In the genomic region with DNA sequence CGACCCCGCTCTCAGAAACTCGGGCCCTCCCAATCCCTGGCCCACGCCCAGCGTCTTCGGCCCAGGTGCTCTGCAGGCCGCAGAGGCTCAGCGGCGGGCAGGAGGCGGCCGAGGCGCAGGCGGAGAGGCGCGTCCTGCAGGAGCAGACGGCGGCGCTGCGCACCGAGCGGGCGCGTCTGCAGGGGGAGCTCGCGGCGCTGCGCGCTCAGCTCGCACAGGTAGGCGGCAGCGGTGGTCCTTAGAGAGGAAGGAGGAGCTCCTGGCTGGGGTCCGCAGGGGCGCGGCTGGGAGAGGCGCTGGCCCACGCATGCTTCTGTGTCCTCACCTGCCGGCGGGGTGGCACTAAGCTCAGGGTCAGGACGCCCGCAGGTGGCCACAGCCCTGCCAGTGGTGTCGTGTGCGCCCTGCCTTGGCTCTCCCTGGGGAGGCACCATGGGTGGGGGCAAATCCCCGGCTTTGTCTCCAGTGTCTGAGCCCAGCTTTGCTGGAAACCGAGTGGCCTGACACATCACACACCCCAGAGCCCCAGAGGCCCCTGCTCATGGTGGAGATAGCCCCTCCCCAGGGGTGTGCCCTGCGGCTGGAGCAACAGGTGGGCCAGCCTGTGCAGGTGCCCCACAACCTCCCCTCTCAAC, we compare ENCODE assay signal across 8 cellular contexts.
DNase-seq lines count a peak whose midpoint lies in the region; ATAC-seq lines count a peak whose summit lies in the region.

No MANE protein-coding gene starts in this region.

- ATAC-seq in stimulated activated naive CD8-positive, alpha-beta T cell treated with anti-CD3 and anti-CD28 coated beads, Interleukin-15, amount 100 ng/mL, for 72 hours, result peak; percentile 91

- H3K27me3 Mint-ChIP-seq in stimulated activated naive CD8-positive, alpha-beta T cell treated with anti-CD3 and anti-CD28 coated beads, Interleukin-15, amount 100 ng/mL, for 72 hours, result peaks cover 6% of the 10 kb centered on the region

- H3K4me1 Mint-ChIP-seq in stimulated activated naive CD8-positive, alpha-beta T cell treated with anti-CD3 and anti-CD28 coated beads, Interleukin-15, amount 100 ng/mL, for 72 hours, result peaks cover 14% of the 10 kb centered on the region

- H3K9me3 Mint-ChIP-seq in stimulated activated naive CD8-positive, alpha-beta T cell treated with anti-CD3 and anti-CD28 coated beads, Interleukin-15, amount 100 ng/mL, for 72 hours, result peaks cover 0 to 7% of the 10 kb centered on the region in 2 donors

- peak overlapping the region in 1 of 2 donors; percentile 18 for H3K4me3 Mint-ChIP-seq in stimulated activated naive CD8-positive, alpha-beta T cell treated with anti-CD3 and anti-CD28 coated beads, Interleukin-15, amount 100 ng/mL, for 72 hours

- DNase-seq in NCI-H1436 (lab: John Stamatoyannopoulos, UW) (peak; percentile 72), NCI-H1436 treated with DMSO at 0.1 percent for 48 hours (lab: John Stamatoyannopoulos, UW) (no peak), NCI-H526 (lab: John Stamatoyannopoulos, UW) (peak; percentile 43 to 88), amniotic epithelial cell (ENCODE audit: low read depth) (peak; percentile 29), iris pigment epithelial cell (ENCODE audit: low read depth) (peak; percentile 57), T-helper 9 cell (no peak), midbrain (lab: John Stamatoyannopoulos, UW) (no peak)
- DNase-seq in stimulated activated naive CD8-positive, alpha-beta T cell treated with anti-CD3 and anti-CD28 coated beads, Interleukin-15, amount 100 ng/mL, for 72 hours, result peak; percentile 54 to 62

- H3K27ac Mint-ChIP-seq in stimulated activated naive CD8-positive, alpha-beta T cell treated with anti-CD3 and anti-CD28 coated beads, Interleukin-15, amount 100 ng/mL, for 72 hours, result peak overlapping the region in 1 of 2 donors; percentile 19

Comparison
In these comparisons a context has a peak if more than half of its experiments do, and no peak if none do; other contexts are left out.
1. DNase-seq: peak in NCI-H1436 (single experiment), NCI-H526 (2 of 2), amniotic epithelial cell (single experiment), iris pigment epithelial cell (single experiment) and stimulated activated naive CD8-positive, alpha-beta T cell treated with anti-CD3 and anti-CD28 coated beads, Interleukin-15, amount 100 ng/mL, for 72 hours (2 of 2); none in NCI-H1436 treated with DMSO at 0.1 percent for 48 hours (single experiment), T-helper 9 cell (single experiment) and midbrain (single experiment).